13 cellular contexts compared by ENCODE assay signal in genomic region chr5:127909821-127910220, GRCh38.
"Had no signal": no experiment of that assay in that cellular context is flagged by ENCODE, and none has a peak within 500 bp of the region (broad histone marks: within the 10 kb centered on the region; RNA-seq: fewer than 3 reads in every experiment).

No MANE protein-coding gene starts in this region.

- H3K9me3 ChIP-seq: gastroesophageal sphincter, psoas muscle, right lobe of liver, transverse colon, vagina had no signal

- H3K27ac ChIP-seq: gastroesophageal sphincter, neural progenitor cell, psoas muscle, right lobe of liver, vagina had no signal

- H3K9ac ChIP-seq: neural progenitor cell had no signal

- H3K4me1 ChIP-seq: neural progenitor cell, psoas muscle, right lobe of liver, vagina had no signal

- H3K36me3 ChIP-seq: gastroesophageal sphincter, neural progenitor cell, right lobe of liver, transverse colon, vagina had no signal

- H3K27me3 ChIP-seq: gastroesophageal sphincter, neural progenitor cell, right lobe of liver, transverse colon, vagina had no signal

- H3K4me3 ChIP-seq: gastroesophageal sphincter, neural progenitor cell, psoas muscle, right lobe of liver, transverse colon, vagina had no signal

- H2AFZ ChIP-seq: neural progenitor cell had no signal

- DNase-seq: activated CD4-positive, alpha-beta T cell treated with anti-CD3 and anti-CD28 coated beads, Interleukin-2, amount 50 U/mL, for 1 hour; activated naive CD4-positive, alpha-beta T cell; activated naive CD8-positive, alpha-beta T cell treated with anti-CD3 and anti-CD28 coated beads, Interleukin-2, amount 10 ng/mL, durations not matched to agents 7 days and 5 days; anterior cingulate cortex; cortex of kidney; naive B cell; psoas muscle; right lobe of liver; stimulated activated naive CD8-positive, alpha-beta T cell treated with anti-CD3 and anti-CD28 coated beads, Interleukin-15, Interleukin-2, amounts not matched to agents 100 U/mL and 50 U/mL, for 24 hours; transverse colon had no signal

- H3K4me2 ChIP-seq: neural progenitor cell had no signal
